1 cellular context compared by ENCODE assay signal in genomic region chr6:90220273-90220672, GRCh38.
A peak's percentile ranks its signal among the peaks of the same experiment; 100 is the strongest.
TF ChIP-seq lines count a peak whose summit lies in the region.

No MANE protein-coding gene starts in this region.

TF ChIP-seq in endothelial cell of umbilical vein, 7 proteins besides CTCF, POLR2A, EP300 and RAD21:
- TF ChIP-seq JUN (IDR thresholded peaks at IDR 0.05; ENCODE audit: borderline replicate concordance, insufficient read depth, insufficient read length, low read depth) (peak; percentile 49), FOS (IDR thresholded peaks at IDR 0.05; ENCODE audit: borderline replicate concordance, insufficient read depth, low read length) (no peak), POLR2AphosphoS5 (IDR thresholded peaks at IDR 0.05; ENCODE audit: insufficient read depth, low read depth, low read length) (peak; percentile 57), EZH2 (IDR thresholded peaks at IDR 0.05; ENCODE audit: borderline replicate concordance, low read depth, low read length, severe bottlenecking) (no peak), GATA2 (IDR thresholded peaks at IDR 0.05; ENCODE audit: insufficient read depth, insufficient read length, low read depth, low read length) (peak; percentile 74)
